ENCODE assay signal across 25 cellular contexts in the genomic region with DNA sequence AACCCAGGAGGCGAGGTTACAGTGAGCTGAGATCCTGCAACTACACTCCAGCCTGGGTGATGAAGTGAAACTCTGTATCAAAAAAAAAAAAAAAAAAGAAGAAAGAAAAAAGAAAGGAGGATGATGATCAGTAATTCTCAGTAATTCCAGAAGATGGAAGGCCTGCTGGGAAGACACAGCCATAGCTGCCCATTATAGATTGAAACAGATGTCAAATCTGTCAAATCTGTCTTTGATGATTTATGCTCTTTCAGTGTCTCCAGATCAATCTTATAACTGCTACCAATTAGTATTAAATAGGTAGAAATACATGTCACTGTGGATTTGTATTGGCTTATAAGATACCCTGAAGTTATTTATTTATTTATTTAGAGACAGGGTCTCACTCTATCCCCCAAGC. TPM values are rescaled to one million over a fixed set of nuclear protein-coding genes. Genes with fewer than 3 reads are reported as not detected.
"Had no signal": no experiment of that assay in that cellular context is flagged by ENCODE, and none has a peak within 500 bp of the region (broad histone marks: within the 10 kb centered on the region; RNA-seq: fewer than 3 reads in every experiment).

No MANE protein-coding gene starts in this region.

- H3K27me3 ChIP-seq: colonic mucosa, dorsolateral prefrontal cortex, foreskin keratinocyte, gastrocnemius medialis had no signal

- H3K27ac ChIP-seq: colonic mucosa, coronary artery, dorsolateral prefrontal cortex, epithelial cell of prostate, esophagus muscularis mucosa, esophagus squamous epithelium, foreskin keratinocyte, gastrocnemius medialis, gastroesophageal sphincter, heart left ventricle, heart right ventricle had no signal

- H3K36me3 ChIP-seq: colonic mucosa, esophagus muscularis mucosa, esophagus squamous epithelium, gastrocnemius medialis, gastroesophageal sphincter, heart left ventricle, heart right ventricle had no signal

- DNase-seq: colonic mucosa; cortex of kidney; dermis blood vessel endothelial cell; dorsolateral prefrontal cortex; effector CD4-positive, alpha-beta T cell; effector CD8-positive, alpha-beta T cell; effector memory CD4-positive, alpha-beta T cell; effector memory CD8-positive, alpha-beta T cell; endodermal cell; erythroblast; esophagus squamous epithelium; foreskin fibroblast; foreskin keratinocyte; foreskin melanocyte; gastrocnemius medialis; glutamatergic neuron; head of caudate nucleus; heart left ventricle; heart right ventricle had no signal

- H3K9me3 ChIP-seq: colonic mucosa, esophagus muscularis mucosa, esophagus squamous epithelium, gastrocnemius medialis, gastroesophageal sphincter, heart left ventricle had no signal

- H3K4me3 ChIP-seq: colonic mucosa, coronary artery, dorsolateral prefrontal cortex, esophagus muscularis mucosa, esophagus squamous epithelium, gastrocnemius medialis, gastroesophageal sphincter, heart left ventricle, heart right ventricle had no signal

RNA-seq across cellular contexts. Expression of gene SHISA9, which starts 54.8 kb away (rescaled TPM):
- polyA plus RNA-seq: endothelial cell of umbilical vein, fibroblast of lung had no signal
